In the genomic region with DNA sequence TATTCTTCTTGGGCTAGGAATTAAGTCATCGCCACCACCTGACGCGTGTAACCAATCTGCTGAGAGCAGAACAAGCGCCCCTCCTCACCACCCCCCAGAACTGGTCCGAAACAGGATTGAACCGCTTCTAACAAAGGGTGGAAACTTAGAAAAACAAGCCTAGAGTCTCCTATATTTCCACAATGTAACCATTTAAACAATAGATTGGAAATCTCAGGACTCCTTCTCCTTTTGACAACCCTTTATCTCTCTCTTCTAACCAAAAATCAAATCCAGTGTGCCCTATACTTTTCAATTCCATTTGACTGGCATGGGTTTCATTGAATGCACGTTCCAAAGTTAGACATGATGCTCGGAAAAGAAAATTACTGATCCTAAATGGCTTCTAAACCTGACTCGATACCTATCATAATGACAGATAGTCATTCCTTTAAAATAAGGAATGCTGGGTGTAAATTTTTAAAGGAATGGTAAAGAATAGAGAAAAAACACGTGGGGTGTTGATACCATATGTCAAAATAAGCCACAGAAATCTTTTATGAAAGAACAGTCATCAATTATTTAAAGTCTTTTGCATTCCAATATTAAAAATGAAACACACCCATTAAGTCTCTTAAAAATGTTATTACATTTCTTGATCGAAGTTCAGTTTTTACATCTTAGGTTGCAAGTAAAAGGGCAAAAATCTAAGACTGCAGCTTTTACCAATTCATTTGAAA, we compare ENCODE assay signal across 8 cellular contexts. TPM values are rescaled to one million over a fixed set of nuclear protein-coding genes. Genes with fewer than 3 reads are reported as not detected.
DNase-seq lines count a peak whose midpoint lies in the region; ATAC-seq and TF ChIP-seq lines count a peak whose summit lies in the region.

No MANE protein-coding gene starts in this region.

- H3K4me1 ChIP-seq in left lung = peaks cover 7 to 33% of the 10 kb centered on the region in 2 donors

- CTCF ChIA-PET in activated CD4-positive, alpha-beta T cell treated with anti-CD3 and anti-CD28 coated beads for 36 hours (lab: Charles Lee) = interaction anchor here (5.2 to 7.2 kb wide), 4 partner anchors 38 to 450 kb away, joined by 43 to 127 read pairs (median 88); no protein-coding TSS in a partner anchor

- H3K27me3 Mint-ChIP-seq in activated CD4-positive, alpha-beta T cell treated with anti-CD3 and anti-CD28 coated beads for 36 hours = no peaks in the 10 kb centered on the region

- no peaks in the 10 kb centered on the region for H3K9me3 Mint-ChIP-seq in activated CD4-positive, alpha-beta T cell treated with anti-CD3 and anti-CD28 coated beads for 36 hours (ENCODE audit: low read depth)

- H3K27ac Mint-ChIP-seq in activated CD4-positive, alpha-beta T cell treated with anti-CD3 and anti-CD28 coated beads for 36 hours = peak overlapping the region; percentile 96

- H3K36me3 ChIP-seq in left lung = peaks cover 0 to 12% of the 10 kb centered on the region in 2 donors

- H3K27me3 ChIP-seq in left lung = no peaks in the 10 kb centered on the region

- DNase-seq in GF-D8 (lab: John Stamatoyannopoulos, UW) (peak; percentile 35), NCI-H510A (lab: John Stamatoyannopoulos, UW) (peak; percentile 32), dedifferentiated amniotic fluid mesenchymal stem cell (ENCODE audit: extremely low spot score) (peak; percentile 84), left lung (peak in 1 of 2 donors; percentile 92)
- DNase-seq in activated CD4-positive, alpha-beta T cell treated with anti-CD3 and anti-CD28 coated beads for 36 hours = peak; percentile 90
- DNase-seq in stimulated activated CD4-positive, alpha-beta T cell treated with anti-CD3 and anti-CD28 coated beads, Interleukin-2, amount 100 ng/mL, for 4 hours (ENCODE audit: low read depth) = peak; percentile 48

- POLR2A ChIA-PET in activated CD4-positive, alpha-beta T cell treated with anti-CD3 and anti-CD28 coated beads for 36 hours (lab: Charles Lee) = interaction anchor here (0.8 kb wide), 1 partner anchor 11 kb away, joined by 3 read pairs; no protein-coding TSS in a partner anchor

- intact Hi-C loops in activated CD4-positive, alpha-beta T cell treated with anti-CD3 and anti-CD28 coated beads for 36 hours (cut with DNase I, micrococcal nuclease) = loop anchor here (2.0 to 5.0 kb wide), 4 partner anchors 855 to 975 kb away; partner anchors contain the start of genes CETN3 (in 2 of the 2), LYSMD3 (in 1 of the 2), MBLAC2 (in 1 of the 2) and POLR3G (in 1 of the 2)
- intact Hi-C loops in left lung (cut with DNase I) = loop anchor here in 1 of 2 donors (5.0 to 10.0 kb wide), 2 partner anchors 157 to 280 kb away; no protein-coding TSS in a partner anchor

- H3K9me3 ChIP-seq in left lung = no peaks in the 10 kb centered on the region

- peaks cover 24% of the 10 kb centered on the region for H3K36me3 Mint-ChIP-seq in activated CD4-positive, alpha-beta T cell treated with anti-CD3 and anti-CD28 coated beads for 36 hours (ENCODE audit: low read depth)

- ATAC-seq in HG03103 (IDR thresholded peaks at IDR 0.05; ENCODE audit: low read depth, unreplicated experiment) (peak; percentile 20), left lung (peak; percentile 49), GM21381 (IDR thresholded peaks at IDR 0.05; ENCODE audit: unreplicated experiment) (no peak)
- ATAC-seq in activated CD4-positive, alpha-beta T cell treated with anti-CD3 and anti-CD28 coated beads for 36 hours = peak; percentile 23

- TF ChIP-seq CTCF in left lung (IDR thresholded peaks at IDR 0.05) = no peak

- H3K27ac ChIP-seq in left lung = peak overlapping the region; percentile 99 to 100

- H3K4me1 Mint-ChIP-seq in activated CD4-positive, alpha-beta T cell treated with anti-CD3 and anti-CD28 coated beads for 36 hours = peaks cover 26% of the 10 kb centered on the region

- peak overlapping the region; percentile 63 to 76 for H3K4me3 ChIP-seq in left lung

- peak overlapping the region; percentile 98 for H3K4me3 Mint-ChIP-seq in activated CD4-positive, alpha-beta T cell treated with anti-CD3 and anti-CD28 coated beads for 36 hours

RNA-seq across cellular contexts. Expression of gene ARRDC3, which starts 1.2 kb away (rescaled TPM):
- 10 to 100 TPM; 21.7 to 21.9 TPM for total RNA-seq in activated CD4-positive, alpha-beta T cell treated with anti-CD3 and anti-CD28 coated beads for 36 hours
- 100 to 1,000 TPM in 1 of 2 donors, 10 to 100 TPM in 1; 80.3 to 182 TPM for total RNA-seq in left lung
